Comparison of ENCODE assay signal across 34 cellular contexts in the genomic region with DNA sequence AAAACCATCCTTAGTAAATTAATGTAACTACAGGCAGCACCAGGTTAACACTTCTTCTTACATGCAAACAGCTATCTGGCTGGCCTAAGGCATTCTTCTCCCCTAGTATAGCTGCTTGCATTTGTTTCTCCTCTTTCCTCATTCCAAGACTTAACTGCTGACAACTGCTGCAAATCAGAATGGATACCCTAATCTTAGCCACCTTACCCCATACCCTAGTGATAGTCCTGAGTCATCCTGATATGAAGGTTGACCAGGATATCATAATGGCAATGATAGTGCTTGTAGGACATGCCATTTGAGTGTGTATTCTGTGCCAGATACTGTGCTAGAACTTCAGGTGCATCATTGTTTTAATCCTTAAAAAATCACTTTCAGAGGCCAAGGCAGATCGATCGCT.
"Had no signal": no experiment of that assay in that cellular context is flagged by ENCODE, and none has a peak within 500 bp of the region (broad histone marks: within the 10 kb centered on the region; RNA-seq: fewer than 3 reads in every experiment).

No MANE protein-coding gene starts in this region.

- H3K4me3 ChIP-seq: MG63 had no signal

- H3K27ac ChIP-seq: KMS-11 had no signal

- DNase-seq: Karpas-422, Kasumi-1, MG63, MM.1S, MV-4-11, NCI-H1048, NCI-H1092, NCI-H1092 treated with DMSO at 0.1 percent for 48 hours, NCI-H1105, NCI-H1105 treated with DMSO at 0.1 percent for 48 hours, NCI-H1417, NCI-H1417 treated with DMSO at 0.1 percent for 48 hours, NCI-H1436, NCI-H1436 treated with DMSO at 0.1 percent for 48 hours, NCI-H146, NCI-H1694, NCI-H1694 treated with DMSO at 0.1 percent for 48 hours, NCI-H187, NCI-H187 treated with DMSO at 0.1 percent for 48 hours, NCI-H1930, NCI-H2029, NCI-H2029 treated with DMSO at 0.1 percent for 48 hours, NCI-H2081, NCI-H2081 treated with DMSO at 0.1 percent for 48 hours, NCI-H2107, NCI-H2171, NCI-H2171 treated with DMSO at 0.1 percent for 48 hours, NCI-H2227 treated with DMSO at 0.1 percent for 48 hours, NCI-H226, NCI-H345, NCI-H446, NCI-H446 treated with DMSO at 0.1 percent for 48 hours, NCI-H510A had no signal

- H3K4me2 ChIP-seq: KMS-11 had no signal

- H3K36me3 ChIP-seq: MG63 had no signal

- H3K9me3 ChIP-seq: MG63 had no signal

- H3K27me3 ChIP-seq: MG63 had no signal

- H3K9ac ChIP-seq: KMS-11 had no signal
